In genomic region chrX:7925867-7926472, GRCh38 we compare ENCODE assay signal across 8 cellular contexts. TPM values are rescaled to one million over a fixed set of nuclear protein-coding genes. Genes with fewer than 3 reads are reported as not detected.
DNase-seq lines count a peak whose midpoint lies in the region; ATAC-seq and TF ChIP-seq lines count a peak whose summit lies in the region.

No MANE protein-coding gene starts in this region.

- H3K27ac ChIP-seq in CD8-positive, alpha-beta memory T cell (ENCODE audit: low read depth, low read length) = no peak overlapping the region
- H3K27ac ChIP-seq in KMS-11 (no peak overlapping the region), SJCRH30 (no peak overlapping the region), heart right ventricle (no peak overlapping the region)

- intact Hi-C loops in heart right ventricle (cut with DNase I) = loop anchor here in 2 of 10 donors (5.0 to 10.0 kb wide), 3 partner anchors 201 to 1904 kb away; partner anchors contain the start of genes PUDP (in 1 of the 2) and STS (in 1 of the 2)
- intact Hi-C loops in sciatic nerve (cut with DNase I) = no loop called here

- no peak overlapping the region for H3K4me3 ChIP-seq in CD8-positive, alpha-beta memory T cell (ENCODE audit: low read length)
- H3K4me3 ChIP-seq in KMS-11 (IDR thresholded peaks at IDR 0.05; ENCODE audit: insufficient read depth, low read depth, low read length) = no peak overlapping the region
- no peak overlapping the region for H3K4me3 ChIP-seq in SJCRH30
- H3K4me3 ChIP-seq in heart right ventricle = no peak overlapping the region

- H3K27me3 ChIP-seq in CD8-positive, alpha-beta memory T cell (ENCODE audit: insufficient read depth, low read length, poor library complexity, severe bottlenecking) = no peaks in the 10 kb centered on the region
- H3K27me3 ChIP-seq in KMS-11 (ENCODE audit: insufficient read depth, low read depth) = no peaks in the 10 kb centered on the region
- no peaks in the 10 kb centered on the region for H3K27me3 ChIP-seq in SJCRH30
- no peaks in the 10 kb centered on the region for H3K27me3 ChIP-seq in heart right ventricle

- H3K4me3 Mint-ChIP-seq in CD8-positive, alpha-beta memory T cell = peak overlapping the region; percentile 47 to 98 (median 94)

- no peaks in the 10 kb centered on the region for H3K36me3 ChIP-seq in CD8-positive, alpha-beta memory T cell (ENCODE audit: insufficient read depth, low read length)
- H3K36me3 ChIP-seq in KMS-11 (ENCODE audit: insufficient read depth) (no peaks in the 10 kb centered on the region), SJCRH30 (no peaks in the 10 kb centered on the region), heart right ventricle (peaks cover 0 to 23% (median 0%) of the 10 kb centered on the region in 9 donors)

- CTCF ChIA-PET in CD8-positive, alpha-beta memory T cell (lab: Charles Lee) = no interaction called here

- H3K9ac ChIP-seq in KMS-11 = no peak overlapping the region

- DNase-seq in CD8-positive, alpha-beta memory T cell = peak; percentile 21 to 67 (median 56)
- DNase-seq in GM20000 (ENCODE audit: low spot score) (peak; percentile 39), SJCRH30 (peak; percentile 24 to 66), heart right ventricle (peak; percentile 23 to 37), sciatic nerve (ENCODE audit: low spot score) (peak; percentile 67)
- peak; percentile 35 to 52 for DNase-seq in activated naive CD4-positive, alpha-beta T cell treated with anti-CD3 and anti-CD28 coated beads, Interleukin-2, amount 50 U/mL, for 72 hours (ENCODE audit: low spot score in 2 of 2)

- WGBS in heart right ventricle, 2 donors = 17 to 18% methylated on average over 9 of the region's 9 CpGs

- peak in 1 of 2 donors; percentile 30 for ATAC-seq in activated naive CD4-positive, alpha-beta T cell treated with anti-CD3 and anti-CD28 coated beads, Interleukin-2, amount 50 U/mL, for 72 hours
- ATAC-seq in heart right ventricle (peak in 6 of 8 donors; percentile 39 to 58 (median 46)), sciatic nerve (peak; percentile 24), GM18520 (IDR thresholded peaks at IDR 0.05; ENCODE audit: unreplicated experiment) (no peak)

- H3K4me2 ChIP-seq in KMS-11 = no peak overlapping the region

- H3K9me3 ChIP-seq in CD8-positive, alpha-beta memory T cell (ENCODE audit: low read length) = no peaks in the 10 kb centered on the region
- H3K9me3 ChIP-seq in SJCRH30 (replicated peaks) (no peaks in the 10 kb centered on the region), heart right ventricle (no peaks in the 10 kb centered on the region)

- H3K36me3 Mint-ChIP-seq in CD8-positive, alpha-beta memory T cell = peaks cover 12 to 15% (median 14%) of the 10 kb centered on the region in 3 donors
- peaks cover 0 to 4% of the 10 kb centered on the region in 2 donors for H3K36me3 Mint-ChIP-seq in activated naive CD4-positive, alpha-beta T cell treated with anti-CD3 and anti-CD28 coated beads, Interleukin-2, amount 50 U/mL, for 72 hours

- H4K20me1 ChIP-seq in KMS-11 (ENCODE audit: insufficient read depth) = no peaks in the 10 kb centered on the region

- peak overlapping the region in 7 of 8 donors; percentile 73 to 100 (median 85) for H3K27ac Mint-ChIP-seq in CD8-positive, alpha-beta memory T cell
- peak overlapping the region in 1 of 2 donors; percentile 62 for H3K27ac Mint-ChIP-seq in activated naive CD4-positive, alpha-beta T cell treated with anti-CD3 and anti-CD28 coated beads, Interleukin-2, amount 50 U/mL, for 72 hours

- peaks cover 12% of the 10 kb centered on the region for H3K4me1 ChIP-seq in CD8-positive, alpha-beta memory T cell (ENCODE audit: insufficient read depth, low read length)
- H3K4me1 ChIP-seq in KMS-11 (ENCODE audit: low read depth, poor library complexity, severe bottlenecking) (peaks cover 6% of the 10 kb centered on the region), SJCRH30 (no peaks in the 10 kb centered on the region), heart right ventricle (peaks cover 0 to 24% (median 3%) of the 10 kb centered on the region in 9 donors)

- no peak overlapping the region for H2AFZ ChIP-seq in KMS-11 (ENCODE audit: low read depth)

- H3K27me3 Mint-ChIP-seq in CD8-positive, alpha-beta memory T cell = peaks cover 4 to 7% of the 10 kb centered on the region in 2 donors

- POLR2A ChIA-PET in CD8-positive, alpha-beta memory T cell (lab: Charles Lee) = no interaction called here

- H3K79me2 ChIP-seq in KMS-11 (ENCODE audit: insufficient read depth, low read depth) = no peaks in the 10 kb centered on the region

- peaks cover 15 to 28% (median 19%) of the 10 kb centered on the region in 3 donors for H3K4me1 Mint-ChIP-seq in CD8-positive, alpha-beta memory T cell

- peaks cover 0 to 3% (median 0%) of the 10 kb centered on the region in 5 donors for H3K9me3 Mint-ChIP-seq in CD8-positive, alpha-beta memory T cell
- H3K9me3 Mint-ChIP-seq in activated naive CD4-positive, alpha-beta T cell treated with anti-CD3 and anti-CD28 coated beads, Interleukin-2, amount 50 U/mL, for 72 hours = no peaks in the 10 kb centered on the region

- TF ChIP-seq CTCF in GM20000 (IDR thresholded peaks at IDR 0.05; ENCODE audit: extremely low read depth, missing control alignments) (peak; percentile 56), KMS-11 (conservative IDR thresholded peaks at IDR 0.05; ENCODE audit: low read depth, low read length) (peak; percentile 80), heart right ventricle (IDR thresholded peaks at IDR 0.05) (peak; percentile 31 to 79 (median 61))

RNA-seq across cellular contexts. Expression of gene PNPLA4, which starts 1.2 kb away (rescaled TPM):
- total RNA-seq in CD8-positive, alpha-beta memory T cell = 10 to 100 TPM in 1 of 2 experiments, 1 to 10 TPM in 1; 8.5 to 10.0 TPM
- polyA plus RNA-seq in CD8-positive, alpha-beta memory T cell = 14.0 TPM
- total RNA-seq in SJCRH30 (2014; rRNA removed; shearing (Covaris generic)) = 0.18 TPM in 1 of 2 replicates, not detected in the other
- total RNA-seq in activated naive CD4-positive, alpha-beta T cell treated with anti-CD3 and anti-CD28 coated beads, Interleukin-2, amount 50 U/mL, for 72 hours = 10 to 100 TPM; 11.5 to 12.0 TPM
- 10 to 100 TPM; 25.9 to 44.1 (median 38.6) TPM for total RNA-seq in heart right ventricle
- 10 to 100 TPM in 1 of 2 donors, 1 to 10 TPM in 1; 9.4 to 18.0 TPM for polyA plus RNA-seq in heart right ventricle
- 14.4 TPM for total RNA-seq in sciatic nerve
